Comparison of ENCODE assay signal across 9 cellular contexts in the genomic region with DNA sequence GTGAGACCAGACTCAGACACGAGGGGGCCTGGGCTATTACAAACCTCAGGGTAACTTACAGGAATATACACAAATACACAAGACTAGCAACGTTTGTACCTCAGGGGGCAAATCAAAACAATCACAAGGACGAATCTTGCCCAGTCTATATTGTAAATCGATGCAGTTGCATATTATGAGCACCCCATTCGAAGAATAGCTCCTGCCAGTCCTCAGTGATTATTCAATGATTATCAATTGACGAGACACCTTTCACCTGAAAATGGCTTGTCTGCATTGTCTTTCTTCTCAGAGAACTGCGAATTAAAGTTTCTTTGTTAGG. TPM values are rescaled to one million over a fixed set of nuclear protein-coding genes. Genes with fewer than 3 reads are reported as not detected.
A peak's percentile ranks its signal among the peaks of the same experiment; 100 is the strongest.
DNase-seq lines count a peak whose midpoint lies in the region; ATAC-seq and TF ChIP-seq lines count a peak whose summit lies in the region.
"Had no signal": no experiment of that assay in that cellular context is flagged by ENCODE, and none has a peak within 500 bp of the region (broad histone marks: within the 10 kb centered on the region; RNA-seq: fewer than 3 reads in every experiment).

No MANE protein-coding gene starts in this region.

- intact Hi-C loops in activated CD8-positive, alpha-beta T cell treated with anti-CD3 and anti-CD28 coated beads for 36 hours (cut with micrococcal nuclease) = no loop called here

- H3K4me1 ChIP-seq in iPS-15b (ENCODE audit: control insufficient read depth, insufficient read depth, low read length) = peaks cover 15% of the 10 kb centered on the region

- H3K36me3 ChIP-seq in iPS-15b (ENCODE audit: control insufficient read depth, insufficient read depth, low read length) = no peaks in the 10 kb centered on the region

- POLR2A ChIA-PET in activated CD8-positive, alpha-beta T cell treated with anti-CD3 and anti-CD28 coated beads for 36 hours (lab: Charles Lee) = interaction anchor here (0.9 to 1.0 kb wide), 2 partner anchors 9 to 19 kb away, joined by 3 read pairs; no protein-coding TSS in a partner anchor

- peak; percentile 36 for DNase-seq in DMS79 treated with DMSO at 0.1 percent for 48 hours (lab: John Stamatoyannopoulos, UW)
- DNase-seq in DMS79 (lab: John Stamatoyannopoulos, UW) = no peak
- DNase-seq in activated CD8-positive, alpha-beta T cell treated with anti-CD3 and anti-CD28 coated beads for 36 hours = no peak
- DNase-seq in stimulated activated naive CD8-positive, alpha-beta T cell treated with anti-CD3 and anti-CD28 coated beads, Interleukin-15, amount 100 ng/mL, for 72 hours = no peak
- DNase-seq in SKM-1 (lab: John Stamatoyannopoulos, UW; ENCODE audit: unreplicated experiment) = no peak
- DNase-seq: T-helper 9 cell had no signal

- H3K9ac ChIP-seq in iPS-15b (ENCODE audit: low read depth, low read length) = peak overlapping the region; percentile 68

- no peak for ATAC-seq in activated CD8-positive, alpha-beta T cell treated with anti-CD3 and anti-CD28 coated beads for 36 hours
- no peak for ATAC-seq in stimulated activated naive CD8-positive, alpha-beta T cell treated with anti-CD3 and anti-CD28 coated beads, Interleukin-15, amount 100 ng/mL, for 72 hours
- ATAC-seq in GM18907 (IDR thresholded peaks at IDR 0.05; ENCODE audit: unreplicated experiment) (no peak), GM21528 (IDR thresholded peaks at IDR 0.05; ENCODE audit: low FRiP score, unreplicated experiment) (no peak)

- H3K4me3 ChIP-seq in iPS-15b (ENCODE audit: low read depth, low read length) = peak overlapping the region; percentile 78

- no peaks in the 10 kb centered on the region for H3K36me3 Mint-ChIP-seq in activated CD8-positive, alpha-beta T cell treated with anti-CD3 and anti-CD28 coated beads for 36 hours (ENCODE audit: low read depth)

- peaks cover 43% of the 10 kb centered on the region for H3K27me3 Mint-ChIP-seq in activated CD8-positive, alpha-beta T cell treated with anti-CD3 and anti-CD28 coated beads for 36 hours
- peaks cover 63% of the 10 kb centered on the region for H3K27me3 Mint-ChIP-seq in stimulated activated naive CD8-positive, alpha-beta T cell treated with anti-CD3 and anti-CD28 coated beads, Interleukin-15, amount 100 ng/mL, for 72 hours

- H3K4me3 Mint-ChIP-seq in activated CD8-positive, alpha-beta T cell treated with anti-CD3 and anti-CD28 coated beads for 36 hours = peak overlapping the region; percentile 69
- H3K4me3 Mint-ChIP-seq in stimulated activated naive CD8-positive, alpha-beta T cell treated with anti-CD3 and anti-CD28 coated beads, Interleukin-15, amount 100 ng/mL, for 72 hours = peak overlapping the region; percentile 86 to 94

- peaks cover 6% of the 10 kb centered on the region for H3K27me3 ChIP-seq in iPS-15b (ENCODE audit: control insufficient read depth, insufficient read depth, low read length)

- peaks cover 9% of the 10 kb centered on the region for H3K4me1 Mint-ChIP-seq in activated CD8-positive, alpha-beta T cell treated with anti-CD3 and anti-CD28 coated beads for 36 hours (ENCODE audit: low read depth)
- H3K4me1 Mint-ChIP-seq in stimulated activated naive CD8-positive, alpha-beta T cell treated with anti-CD3 and anti-CD28 coated beads, Interleukin-15, amount 100 ng/mL, for 72 hours = peaks cover 16% of the 10 kb centered on the region

- peak; percentile 25 for TF ChIP-seq CTCF in activated CD8-positive, alpha-beta T cell treated with anti-CD3 and anti-CD28 coated beads for 36 hours (IDR thresholded peaks at IDR 0.05)

- H3K27ac Mint-ChIP-seq in activated CD8-positive, alpha-beta T cell treated with anti-CD3 and anti-CD28 coated beads for 36 hours = peak overlapping the region; percentile 36
- peak overlapping the region; percentile 52 to 92 for H3K27ac Mint-ChIP-seq in stimulated activated naive CD8-positive, alpha-beta T cell treated with anti-CD3 and anti-CD28 coated beads, Interleukin-15, amount 100 ng/mL, for 72 hours

- CTCF ChIA-PET in activated CD8-positive, alpha-beta T cell treated with anti-CD3 and anti-CD28 coated beads for 36 hours (lab: Charles Lee) = interaction anchor here (0.7 to 2.1 kb wide), 3 partner anchors 9 to 98 kb away, joined by 3 to 6 read pairs (median 3); no protein-coding TSS in a partner anchor

- no peaks in the 10 kb centered on the region for H3K9me3 Mint-ChIP-seq in activated CD8-positive, alpha-beta T cell treated with anti-CD3 and anti-CD28 coated beads for 36 hours
- no peaks in the 10 kb centered on the region for H3K9me3 Mint-ChIP-seq in stimulated activated naive CD8-positive, alpha-beta T cell treated with anti-CD3 and anti-CD28 coated beads, Interleukin-15, amount 100 ng/mL, for 72 hours

- no peaks in the 10 kb centered on the region for H3K9me3 ChIP-seq in iPS-15b (ENCODE audit: control insufficient read depth, insufficient read depth, low read length)

RNA-seq across cellular contexts. Expression of a gene that starts 24.6 kb away (rescaled TPM):
- total RNA-seq in activated CD8-positive, alpha-beta T cell treated with anti-CD3 and anti-CD28 coated beads for 36 hours = 10 to 100 TPM; 22.1 to 22.8 TPM
